Comparison of ENCODE assay signal across 19 cellular contexts in the genomic region with DNA sequence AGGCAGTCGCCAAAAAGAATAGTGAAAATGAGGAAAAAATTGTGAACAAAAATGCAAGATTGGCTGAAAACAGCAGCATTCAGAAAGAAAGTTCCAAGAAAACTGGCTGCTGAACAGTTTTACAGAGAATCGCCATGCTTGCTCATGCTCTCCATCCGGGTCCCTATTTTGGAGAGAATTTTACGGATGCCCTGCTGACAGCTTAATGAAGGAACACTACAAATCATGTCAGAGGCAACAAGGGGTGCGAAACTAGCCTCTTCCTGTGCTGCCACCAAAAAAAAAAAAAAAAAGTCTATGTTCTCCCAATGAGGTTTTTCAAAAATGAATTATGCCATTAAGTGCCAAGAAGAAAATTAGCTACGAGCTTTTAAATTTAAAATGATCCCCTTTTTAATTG.
"Had no signal": no experiment of that assay in that cellular context is flagged by ENCODE, and none has a peak within 500 bp of the region (broad histone marks: within the 10 kb centered on the region; RNA-seq: fewer than 3 reads in every experiment).

No MANE protein-coding gene starts in this region.

- H3K4me1 Mint-ChIP-seq: activated B cell treated with CpG ODN at 0.5 μM for 24 hours had no signal

- H3K4me1 ChIP-seq: pancreas, testis had no signal

- H3K36me3 ChIP-seq: gastrocnemius medialis, heart right ventricle, pancreas, stomach had no signal

- H3K4me3 Mint-ChIP-seq: activated B cell treated with CpG ODN at 0.5 μM for 24 hours; activated CD8-positive, alpha-beta T cell treated with anti-CD3 and anti-CD28 coated beads, Interleukin-2, amount 10 ng/mL, durations not matched to agents 7 days and 5 days had no signal

- ATAC-seq: activated CD8-positive, alpha-beta T cell treated with anti-CD3 and anti-CD28 coated beads, Interleukin-2, amount 10 ng/mL, durations not matched to agents 7 days and 5 days; activated naive CD4-positive, alpha-beta T cell treated with anti-CD3 and anti-CD28 coated beads, Interleukin-2, amount 50 U/mL, for 72 hours; gastrocnemius medialis; heart right ventricle; left lobe of liver; pancreas had no signal

- H3K9me3 ChIP-seq: gastrocnemius medialis, heart right ventricle, pancreas, stomach, testis had no signal

- H3K4me3 ChIP-seq: dorsolateral prefrontal cortex, gastrocnemius medialis, heart right ventricle, pancreas, stomach, testis had no signal

- H3K27ac ChIP-seq: dorsolateral prefrontal cortex, gastrocnemius medialis, heart right ventricle, pancreas, stomach, testis had no signal

- H3K27me3 ChIP-seq: gastrocnemius medialis, pancreas, testis had no signal

- DNase-seq: activated B cell treated with CpG ODN at 0.5 μM for 24 hours; activated CD4-positive, alpha-beta T cell treated with anti-CD3 and anti-CD28 coated beads for 48 hours; activated CD8-positive, alpha-beta memory T cell treated with anti-CD3 and anti-CD28 coated beads, Interleukin-2, amount 50 U/mL, for 4 hours; activated CD8-positive, alpha-beta T cell treated with anti-CD3 and anti-CD28 coated beads, Interleukin-2, amount 10 ng/mL, durations not matched to agents 7 days and 5 days; activated gamma-delta T cell; activated T-cell treated with anti-CD3 and anti-CD28 coated beads, Interleukin-2, amount 50 U/mL, for 48 hours; dorsolateral prefrontal cortex; erythroblast; gastrocnemius medialis; heart right ventricle; islet precursor cell; midbrain; pancreas; stimulated activated CD4-positive, alpha-beta T cell treated with anti-CD3 and anti-CD28 coated beads, Interleukin-12 subunit alpha, Interleukin-12 subunit beta, amount 100 ng/mL, for 4 hours; stimulated activated CD4-positive, alpha-beta T cell treated with anti-CD3 and anti-CD28 coated beads, Interleukin-2, amount 100 ng/mL, for 24 hours; stomach; testis had no signal

- H3K27ac Mint-ChIP-seq: activated B cell treated with CpG ODN at 0.5 μM for 24 hours; activated CD8-positive, alpha-beta T cell treated with anti-CD3 and anti-CD28 coated beads, Interleukin-2, amount 10 ng/mL, durations not matched to agents 7 days and 5 days; activated naive CD4-positive, alpha-beta T cell treated with anti-CD3 and anti-CD28 coated beads, Interleukin-2, amount 50 U/mL, for 72 hours had no signal
